ENCODE assay signal across 9 cellular contexts in genomic region chr9:137199411-137200121, GRCh38. TPM values are rescaled to one million over a fixed set of nuclear protein-coding genes. Genes with fewer than 3 reads are reported as not detected.
DNase-seq lines count a peak whose midpoint lies in the region; ATAC-seq and TF ChIP-seq lines count a peak whose summit lies in the region.
"Had no signal": no experiment of that assay in that cellular context is flagged by ENCODE, and none has a peak within 500 bp of the region (broad histone marks: within the 10 kb centered on the region; RNA-seq: fewer than 3 reads in every experiment).

No MANE protein-coding gene starts in this region.

- peak; percentile 34; the same call in 1 of the 2 replicates for TF ChIP-seq CTCF in HFFc6 (IDR thresholded peaks at IDR 0.05)
- TF ChIP-seq CTCF in breast epithelium (IDR thresholded peaks at IDR 0.05) = no peak
- no peak for TF ChIP-seq CTCF in mesothelial cell of epicardium (IDR thresholded peaks at IDR 0.05; ENCODE audit: unreplicated experiment)

- H3K36me3 ChIP-seq in ACC112 (ENCODE audit: insufficient read depth, low read length) = no peaks in the 10 kb centered on the region
- no peaks in the 10 kb centered on the region for H3K36me3 ChIP-seq in breast epithelium

- H3K4me1 ChIP-seq in ACC112 (ENCODE audit: control insufficient read depth, insufficient read depth, low read length, unreplicated experiment) = peaks cover 18% of the 10 kb centered on the region
- peaks cover 11 to 47% of the 10 kb centered on the region in 2 donors for H3K4me1 ChIP-seq in breast epithelium

- H3K79me2 ChIP-seq in ACC112 (ENCODE audit: control insufficient read depth, insufficient read depth, low read length, unreplicated experiment) = peaks cover 14% of the 10 kb centered on the region

- H3K9me3 ChIP-seq in breast epithelium = no peaks in the 10 kb centered on the region

- peak overlapping the region; percentile 87 for H3K4me3 Mint-ChIP-seq in HFFc6
- peak overlapping the region; percentile 83 for H3K4me3 Mint-ChIP-seq in mesothelial cell of epicardium

- H3K27ac ChIP-seq in ACC112 (ENCODE audit: low read depth, low read length) (no peak overlapping the region), breast epithelium (peak overlapping the region; percentile 0 to 54)

- H3K27me3 ChIP-seq in ACC112 (ENCODE audit: insufficient read depth, low read length) = no peaks in the 10 kb centered on the region
- no peaks in the 10 kb centered on the region for H3K27me3 ChIP-seq in breast epithelium

- intact Hi-C loops in breast epithelium (cut with DNase I; ENCODE audit: low total_unique reads) = no loop called here

- no peak for ATAC-seq in HG02970 (IDR thresholded peaks at IDR 0.05; ENCODE audit: low FRiP score, unreplicated experiment)

- no peak for DNase-seq in HFFc6
- no peak for DNase-seq in breast epithelium (ENCODE audit: low spot score in 2 of 2)
- DNase-seq in mesothelial cell of epicardium (ENCODE audit: low spot score in 2 of 2, unreplicated experiment in 2 of 2) = no peak
- no peak for DNase-seq in NCI-H1694 treated with DMSO at 0.1 percent for 48 hours (lab: John Stamatoyannopoulos, UW)
- DNase-seq in amygdala (lab: John Stamatoyannopoulos, UW) = no peak
- no peak for DNase-seq in RPMI8226
- DNase-seq: SW 1271 had no signal

- H3K9me3 Mint-ChIP-seq in HFFc6 (no peaks in the 10 kb centered on the region), mesothelial cell of epicardium (no peaks in the 10 kb centered on the region)

- H3K4me3 ChIP-seq in ACC112 (ENCODE audit: low read depth, low read length) (peak overlapping the region; percentile 77), breast epithelium (peak overlapping the region; percentile 52 to 93 (median 68))

- H3K27ac Mint-ChIP-seq in HFFc6 (peak overlapping the region; percentile 48; the same call in 1 of the 2 replicates), mesothelial cell of epicardium (peak overlapping the region; percentile 82)

- TF ChIP-seq POLR2A in breast epithelium (IDR thresholded peaks at IDR 0.05) = no peak

- peaks cover 3% of the 10 kb centered on the region for H3K27me3 Mint-ChIP-seq in HFFc6 (ENCODE audit: insufficient read depth)
- H3K27me3 Mint-ChIP-seq in mesothelial cell of epicardium (ENCODE audit: low read depth) = no peaks in the 10 kb centered on the region

- H3K4me1 Mint-ChIP-seq in HFFc6 (ENCODE audit: low read depth) = peaks cover 21% of the 10 kb centered on the region
- peaks cover 41% of the 10 kb centered on the region for H3K4me1 Mint-ChIP-seq in mesothelial cell of epicardium

- no peaks in the 10 kb centered on the region for H3K36me3 Mint-ChIP-seq in HFFc6 (ENCODE audit: low read depth)
- no peaks in the 10 kb centered on the region for H3K36me3 Mint-ChIP-seq in mesothelial cell of epicardium

- H2AFZ ChIP-seq in ACC112 (ENCODE audit: low read length, unreplicated experiment) = no peak overlapping the region

RNA-seq across cellular contexts. Expression of gene TPRN, which starts 1.0 kb away (rescaled TPM):
- 10 to 100 TPM in 4 of 6 experiments, 1 to 10 TPM in 2; 9.9 to 18.1 (median 13.3) TPM for total RNA-seq in HFFc6 (2021; fragmentation: NEBNext Ultra II Directional; extraction: Animal tissue kit (Norgen Biotek cat#: 25700))
- total RNA-seq in breast epithelium (1 to 10 TPM; 4.0 to 9.2 (median 8.5) TPM), mesothelial cell of epicardium (16.7 to 18.5 TPM (median 17.6 TPM) in 3 replicates)

RNA-seq across cellular contexts. Expression of gene TMEM203, which starts 5.9 kb away (rescaled TPM):
- 10 to 100 TPM; 38.7 to 47.4 (median 40.1) TPM for total RNA-seq in HFFc6 (2021; fragmentation: NEBNext Ultra II Directional; extraction: Animal tissue kit (Norgen Biotek cat#: 25700))
- total RNA-seq in breast epithelium (10 to 100 TPM; 26.5 to 36.6 (median 26.6) TPM), mesothelial cell of epicardium (32.7 to 35.5 TPM (median 33.0 TPM) in 3 replicates)

RNA-seq across cellular contexts. Expression of gene NDOR1, which starts 5.9 kb away (rescaled TPM):
- total RNA-seq in HFFc6 (2021; fragmentation: NEBNext Ultra II Directional; extraction: Animal tissue kit (Norgen Biotek cat#: 25700)) = 10 to 100 TPM; 13.1 to 17.3 (median 16.6) TPM
- total RNA-seq in breast epithelium (1 to 10 TPM; 4.6 to 9.5 (median 7.2) TPM), mesothelial cell of epicardium (22.4 to 24.3 TPM (median 23.5 TPM) in 3 replicates)

RNA-seq across cellular contexts. Expression of gene SSNA1, which starts 11.1 kb away (rescaled TPM):
- 10 to 100 TPM; 76.7 to 82.8 (median 82.1) TPM for total RNA-seq in HFFc6 (2021; fragmentation: NEBNext Ultra II Directional; extraction: Animal tissue kit (Norgen Biotek cat#: 25700))
- total RNA-seq in breast epithelium (10 to 100 TPM; 75.0 to 92.8 (median 82.7) TPM), mesothelial cell of epicardium (40.9 to 43.8 TPM (median 42.8 TPM) in 3 replicates)

RNA-seq across cellular contexts. Expression of gene ANAPC2, which starts 11.2 kb away (rescaled TPM):
- 10 to 100 TPM; 34.8 to 41.5 (median 37.4) TPM for total RNA-seq in HFFc6 (2021; fragmentation: NEBNext Ultra II Directional; extraction: Animal tissue kit (Norgen Biotek cat#: 25700))
- total RNA-seq in breast epithelium (10 to 100 TPM; 32.0 to 35.7 (median 32.9) TPM), mesothelial cell of epicardium (86.1 to 89.3 TPM (median 87.1 TPM) in 3 replicates)
